Comparison of ENCODE assay signal across 16 cellular contexts in genomic region chr12:132236129-132236929, GRCh38.
DNase-seq lines count a peak whose midpoint lies in the region; ATAC-seq, FAIRE-seq and TF ChIP-seq lines count a peak whose summit lies in the region.
"Had no signal": no experiment of that assay in that cellular context is flagged by ENCODE, and none has a peak within 500 bp of the region (broad histone marks: within the 10 kb centered on the region; RNA-seq: fewer than 3 reads in every experiment).

No MANE protein-coding gene starts in this region.

- H3K4me3 Mint-ChIP-seq in WTC11 = no peak overlapping the region
- H3K4me3 Mint-ChIP-seq: CD4-positive, alpha-beta T cell; H9 had no signal

- peak; percentile 13 for ATAC-seq in SK-N-SH treated with all-trans-retinoic acid at 6 μM for 48 hours
- ATAC-seq in WTC11 = no peak
- ATAC-seq: GM12878 had no signal

- H3K4me3 ChIP-seq in SK-N-SH (ENCODE audit: low read depth in 2 of 2, low read length in 1 of 2) (no peak overlapping the region), kidney (ENCODE audit: low read length in 2 of 2) (no peak overlapping the region), spleen (no peak overlapping the region), mammary epithelial cell (replicated peaks in 1 of 3; ENCODE audit: insufficient read depth in 1 of 3, low read depth in 2 of 3, low read length in 3 of 3) (no peak overlapping the region), dorsolateral prefrontal cortex (no peak overlapping the region)
- H3K4me3 ChIP-seq: GM12878, GM23248 had no signal

- H3K27me3 Mint-ChIP-seq in WTC11 (ENCODE audit: low read depth) = peaks cover 22% of the 10 kb centered on the region
- H3K27me3 Mint-ChIP-seq: CD4-positive, alpha-beta T cell had no signal

- no peak overlapping the region for H3K27ac ChIP-seq in SK-N-SH (ENCODE audit: low read depth in 2 of 2, low read length in 1 of 2)
- H3K27ac ChIP-seq in kidney (ENCODE audit: low read depth in 2 of 2, low read length in 2 of 2) = no peak overlapping the region
- no peak overlapping the region for H3K27ac ChIP-seq in spleen
- no peak overlapping the region for H3K27ac ChIP-seq in mammary epithelial cell (ENCODE audit: insufficient read depth, low read depth, low read length)
- H3K27ac ChIP-seq in dorsolateral prefrontal cortex = no peak overlapping the region
- H3K27ac ChIP-seq: 22Rv1, GM23248 had no signal

- no peak for FAIRE-seq in kidney (lab: Jason Lieb, UNC)
- FAIRE-seq: GM12878, GM18507 had no signal

- WGBS in SK-N-SH (ENCODE audit: low lambda C conversion rate) = 24% methylated on average over 15 of the region's 31 CpGs
- WGBS in spleen, 5 donors = 76 to 83% (median 80%) methylated on average over 24 to 31 of the region's 31 CpGs
- WGBS in mammary epithelial cell (ENCODE audit: low coverage, missing lambda C conversion rate) = 84% methylated on average over 6 of the region's 31 CpGs

- H3K79me2 ChIP-seq in SK-N-SH (ENCODE audit: insufficient read depth) (no peaks in the 10 kb centered on the region), mammary epithelial cell (ENCODE audit: insufficient read depth, low read length) (no peaks in the 10 kb centered on the region)

- H3K36me3 Mint-ChIP-seq in WTC11 = no peaks in the 10 kb centered on the region

- no TSS peak for BruUV-seq in mammary epithelial cell (replicated peaks; lab: Mats Ljungman, UMichigan)

- DNase-seq in SK-N-SH = no peak
- no peak for DNase-seq in WTC11 (ENCODE audit: low spot score)
- DNase-seq in kidney = peak; percentile 51
- peak; percentile 41 for DNase-seq in spleen
- no peak for DNase-seq in mesenteric fat pad (ENCODE audit: low spot score)
- no peak for DNase-seq in mammary epithelial cell
- DNase-seq in dorsolateral prefrontal cortex = no peak
- DNase-seq: Calu3; CD4-positive, alpha-beta T cell; DMS 273 treated with DMSO at 0.1 percent for 48 hours; GM23248; H9 had no signal

- peaks cover 7% of the 10 kb centered on the region for H3F3A ChIP-seq in SK-N-SH (replicated peaks; ENCODE audit: insufficient read depth)

- H3K9me3 Mint-ChIP-seq in WTC11 = peaks cover 13% of the 10 kb centered on the region
- H3K9me3 Mint-ChIP-seq: CD4-positive, alpha-beta T cell had no signal

- H3K4me2 ChIP-seq in SK-N-SH (no peak overlapping the region), mammary epithelial cell (ENCODE audit: insufficient read depth, low read depth, low read length) (no peak overlapping the region)

- H3K4me1 ChIP-seq in SK-N-SH (ENCODE audit: control insufficient read depth in 1 of 2, insufficient read depth in 2 of 2, low read depth in 1 of 2, low read length in 1 of 2) (no peaks in the 10 kb centered on the region), kidney (ENCODE audit: control insufficient read depth in 1 of 2, insufficient read depth in 1 of 2, low read depth in 1 of 2, low read length in 2 of 2) (peaks cover 0 to 2% of the 10 kb centered on the region in 2 donors), spleen (peaks cover 0 to 31% (median 9%) of the 10 kb centered on the region in 6 donors), mammary epithelial cell (ENCODE audit: insufficient read depth, low read length) (no peaks in the 10 kb centered on the region)

- CTCF ChIA-PET in SK-N-SH (lab: Yijun Ruan, JAX) = no interaction called here
- CTCF ChIA-PET in WTC11 (lab: Charles Lee) = no interaction called here
- CTCF ChIA-PET in mammary epithelial cell (lab: Charles Lee; ENCODE audit: low non-redundant PET) = no interaction called here

- peaks cover 32% of the 10 kb centered on the region for H3K27me3 ChIP-seq in SK-N-SH (ENCODE audit: insufficient read depth)
- H3K27me3 ChIP-seq in spleen (replicated peaks in 1 of 7) = no peaks in the 10 kb centered on the region
- H3K27me3 ChIP-seq in mammary epithelial cell (ENCODE audit: insufficient read depth, low read length) = no peaks in the 10 kb centered on the region
- no peaks in the 10 kb centered on the region for H3K27me3 ChIP-seq in dorsolateral prefrontal cortex

- no peak for TF ChIP-seq POLR2A in spleen (IDR thresholded peaks at IDR 0.05)

- no peak for TF ChIP-seq CTCF in SK-N-SH (IDR thresholded peaks at IDR 0.05)
- no peak for TF ChIP-seq CTCF in WTC11 (IDR thresholded peaks at IDR 0.05)
- no peak for TF ChIP-seq CTCF in kidney (IDR thresholded peaks at IDR 0.05; ENCODE audit: borderline replicate concordance, extremely low read depth, insufficient read depth)
- no peak for TF ChIP-seq CTCF in spleen (IDR thresholded peaks at IDR 0.05 in 8 of 11, conservative IDR thresholded peaks at IDR 0.05 in 3 of 11)
- no peak for TF ChIP-seq CTCF in mammary epithelial cell (conservative IDR thresholded peaks at IDR 0.05 in 1 of 2, IDR thresholded peaks at IDR 0.05 in 1 of 2; ENCODE audit: extremely low read depth in 1 of 2, insufficient read depth in 1 of 2, low read depth in 1 of 2, low read length in 2 of 2)
- TF ChIP-seq CTCF in dorsolateral prefrontal cortex (IDR thresholded peaks at IDR 0.05 in 54 of 56, conservative IDR thresholded peaks at IDR 0.05 in 2 of 56; ENCODE audit: low read depth in 1 of 56, partially characterized antibody in 56 of 56) = no peak

- in situ Hi-C loops in mammary epithelial cell (cut with MboI; ENCODE audit: low sequenced_read_pairs in 2 of 2) = no loop called here

- H4K20me1 ChIP-seq in SK-N-SH (ENCODE audit: insufficient read depth) = no peaks in the 10 kb centered on the region
- H4K20me1 ChIP-seq in mammary epithelial cell (ENCODE audit: insufficient read depth, low read length) = no peaks in the 10 kb centered on the region

- dilution Hi-C loops in mammary epithelial cell (cut with HindIII; ENCODE audit: low sequenced_read_pairs) = no loop called here

- H3K36me3 ChIP-seq in SK-N-SH (replicated peaks in 1 of 2; ENCODE audit: control insufficient read depth in 1 of 2, insufficient read depth in 2 of 2, low read length in 1 of 2) = no peaks in the 10 kb centered on the region
- H3K36me3 ChIP-seq in kidney (ENCODE audit: control insufficient read depth in 1 of 2, insufficient read depth in 2 of 2, low read length in 2 of 2) = no peaks in the 10 kb centered on the region
- no peaks in the 10 kb centered on the region for H3K36me3 ChIP-seq in spleen
- no peaks in the 10 kb centered on the region for H3K36me3 ChIP-seq in mammary epithelial cell (ENCODE audit: insufficient read depth, low read length)

- POLR2A ChIA-PET in SK-N-SH (lab: Yijun Ruan, JAX) (no interaction called here), WTC11 (lab: Charles Lee) (no interaction called here)

- H3K9me3 ChIP-seq in SK-N-SH (no peaks in the 10 kb centered on the region), kidney (ENCODE audit: control insufficient read depth in 1 of 2, low read length in 2 of 2) (no peaks in the 10 kb centered on the region), spleen (no peaks in the 10 kb centered on the region), mammary epithelial cell (replicated peaks; ENCODE audit: insufficient read depth, low read length) (peaks cover 13% of the 10 kb centered on the region)

- no peak for TF ChIP-seq RAD21 in SK-N-SH (IDR thresholded peaks at IDR 0.05; ENCODE audit: low read length)

- no peak overlapping the region for H2AFZ ChIP-seq in SK-N-SH (ENCODE audit: low read depth)
- no peak overlapping the region for H2AFZ ChIP-seq in mammary epithelial cell (ENCODE audit: low read depth, low read length)
- H2AFZ ChIP-seq: GM23248 had no signal

- no peak overlapping the region for H3K9ac ChIP-seq in SK-N-SH
- H3K9ac ChIP-seq in kidney (ENCODE audit: low read length in 2 of 2) = no peak overlapping the region
- no peak overlapping the region for H3K9ac ChIP-seq in mammary epithelial cell (ENCODE audit: insufficient read depth, low read length)
- H3K9ac ChIP-seq: GM23248 had no signal

- H3K27ac Mint-ChIP-seq in WTC11 = 0 out of 2 replicates have a peak overlapping the region, but pooled peaks have one; percentile 20
- H3K27ac Mint-ChIP-seq: CD4-positive, alpha-beta T cell; H9 had no signal

- H3K9me2 ChIP-seq in SK-N-SH = no peaks in the 10 kb centered on the region

- no peaks in the 10 kb centered on the region for H3K4me1 Mint-ChIP-seq in WTC11
- H3K4me1 Mint-ChIP-seq: H9 had no signal

- intact Hi-C loops in kidney (cut with DNase I) (no loop called here), spleen (cut with DNase I; ENCODE audit: low total_unique reads) (no loop called here), mammary epithelial cell (cut with micrococcal nuclease) (no loop called here), dorsolateral prefrontal cortex (cut with DNase I) (no loop called here)

- no peak for TF ChIP-seq EP300 in SK-N-SH (IDR thresholded peaks at IDR 0.05; ENCODE audit: borderline replicate concordance in 1 of 2, low read depth in 1 of 2, low read length in 1 of 2)

TF ChIP-seq in SK-N-SH treated with all-trans-retinoic acid at 6 μM for 48 hours, 23 proteins besides CTCF, POLR2A, EP300 and RAD21 (continues in another document):
- TF ChIP-seq ZNF8 (CRISPR knock-in tag; IDR thresholded peaks at IDR 0.05) = no peak

TF ChIP-seq in SK-N-SH, 30 proteins besides CTCF, POLR2A, EP300 and RAD21 (continues in another document):
- TF ChIP-seq SIN3A (IDR thresholded peaks at IDR 0.05; ENCODE audit: borderline replicate concordance, low read depth, low read length) = no peak
- TF ChIP-seq MEF2A (IDR thresholded peaks at IDR 0.05; ENCODE audit: borderline replicate concordance, low read depth) = no peak
- no peak for TF ChIP-seq USF2 (IDR thresholded peaks at IDR 0.05; ENCODE audit: borderline replicate concordance, low read depth, low read length)
- no peak for TF ChIP-seq EZH2phosphoT487 (IDR thresholded peaks at IDR 0.05; ENCODE audit: borderline replicate concordance, low read depth)
- no peak for TF ChIP-seq TCF12 (IDR thresholded peaks at IDR 0.05)

TF ChIP-seq in WTC11, 78 proteins besides CTCF, POLR2A, EP300 and RAD21 (continues in another document):
- no peak for TF ChIP-seq PREB (CRISPR knock-in tag; IDR thresholded peaks at IDR 0.05; ENCODE audit: borderline replicate concordance)

Comparison
In these comparisons a context has a peak if more than half of its experiments do, and no peak if none do; other contexts are left out.
1. DNase-seq: peak in kidney (single experiment) and spleen (single experiment); none in SK-N-SH (single experiment), WTC11 (single experiment), mesenteric fat pad (single experiment), mammary epithelial cell (single experiment) and dorsolateral prefrontal cortex (0 of 10).